In genomic region chr19:54159352-54160181, GRCh38 we compare ENCODE assay signal across 8 cellular contexts.
DNase-seq lines count a peak whose midpoint lies in the region; ATAC-seq, FAIRE-seq and TF ChIP-seq lines count a peak whose summit lies in the region.

Gene LENG1, minus strand, starts transcription at chr19:54159721. Its CDS starts 26 bp downstream, at chr19:54159695.

- peak; percentile 79 for TF ChIP-seq POLR2A in GM18526 (IDR thresholded peaks at IDR 0.05; ENCODE audit: extremely low read depth, insufficient read length)

- FAIRE-seq in A204.1 (lab: Jason Lieb, UNC), result peak; percentile 100

- DNase-seq in NCI-H2107 treated with DMSO at 0.1 percent for 48 hours (lab: John Stamatoyannopoulos, UW; ENCODE audit: unreplicated experiment), result peak; percentile 98
- peak; percentile 99 for DNase-seq in UCSD-AML1 (lab: John Stamatoyannopoulos, UW; ENCODE audit: unreplicated experiment)
- peak; percentile 100 for DNase-seq in brain pericyte (ENCODE audit: low read depth, low spot score)
- peak; percentile 100 for DNase-seq in skeletal muscle cell (ENCODE audit: low read depth)

- peak; percentile 91 for ATAC-seq in HG03066 (IDR thresholded peaks at IDR 0.05; ENCODE audit: low read depth, unreplicated experiment)

- H3K4me3 ChIP-seq in iPS-11a (ENCODE audit: low read depth, low read length) (peak within 1 kb of the TSS; percentile 91), skeletal muscle cell (ENCODE audit: low read depth, low read length) (peak within 1 kb of the TSS; percentile 70)

Comparison
In these comparisons a context has a peak if more than half of its experiments do, and no peak if none do; other contexts are left out.
1. Peak in every context shown above with its lines: DNase-seq, ATAC-seq and H3K4me3 ChIP-seq.